Comparison of ENCODE assay signal across 27 cellular contexts in genomic region chr19:56760842-56761241, GRCh38.
"Had no signal": no experiment of that assay in that cellular context is flagged by ENCODE, and none has a peak within 500 bp of the region (broad histone marks: within the 10 kb centered on the region; RNA-seq: fewer than 3 reads in every experiment).

No MANE protein-coding gene starts in this region.

- H3K36me3 ChIP-seq: colonic mucosa, esophagus muscularis mucosa, esophagus squamous epithelium, gastrocnemius medialis, gastroesophageal sphincter, heart left ventricle, heart right ventricle had no signal

- FAIRE-seq: colon, endometrium, endothelial cell of umbilical vein, frontal cortex had no signal

- H3K27ac ChIP-seq: colonic mucosa, coronary artery, dorsolateral prefrontal cortex, epithelial cell of prostate, esophagus muscularis mucosa, esophagus squamous epithelium, foreskin keratinocyte, gastrocnemius medialis, gastroesophageal sphincter, heart left ventricle, heart right ventricle had no signal

- H3K4me3 ChIP-seq: colonic mucosa, coronary artery, dorsolateral prefrontal cortex, esophagus muscularis mucosa, esophagus squamous epithelium, gastrocnemius medialis, gastroesophageal sphincter, heart left ventricle, heart right ventricle had no signal

- DNase-seq: colonic mucosa; cortex of kidney; dermis blood vessel endothelial cell; dorsolateral prefrontal cortex; effector CD4-positive, alpha-beta T cell; effector CD8-positive, alpha-beta T cell; effector memory CD4-positive, alpha-beta T cell; effector memory CD8-positive, alpha-beta T cell; endodermal cell; erythroblast; esophagus squamous epithelium; foreskin fibroblast; foreskin keratinocyte; foreskin melanocyte; gastrocnemius medialis; glutamatergic neuron; head of caudate nucleus; heart left ventricle; heart right ventricle had no signal

- H3K4me1 ChIP-seq: colonic mucosa, foreskin keratinocyte, gastrocnemius medialis had no signal

- H3K9me3 ChIP-seq: colonic mucosa, gastrocnemius medialis had no signal
